ENCODE assay signal across 8 cellular contexts in the genomic region with DNA sequence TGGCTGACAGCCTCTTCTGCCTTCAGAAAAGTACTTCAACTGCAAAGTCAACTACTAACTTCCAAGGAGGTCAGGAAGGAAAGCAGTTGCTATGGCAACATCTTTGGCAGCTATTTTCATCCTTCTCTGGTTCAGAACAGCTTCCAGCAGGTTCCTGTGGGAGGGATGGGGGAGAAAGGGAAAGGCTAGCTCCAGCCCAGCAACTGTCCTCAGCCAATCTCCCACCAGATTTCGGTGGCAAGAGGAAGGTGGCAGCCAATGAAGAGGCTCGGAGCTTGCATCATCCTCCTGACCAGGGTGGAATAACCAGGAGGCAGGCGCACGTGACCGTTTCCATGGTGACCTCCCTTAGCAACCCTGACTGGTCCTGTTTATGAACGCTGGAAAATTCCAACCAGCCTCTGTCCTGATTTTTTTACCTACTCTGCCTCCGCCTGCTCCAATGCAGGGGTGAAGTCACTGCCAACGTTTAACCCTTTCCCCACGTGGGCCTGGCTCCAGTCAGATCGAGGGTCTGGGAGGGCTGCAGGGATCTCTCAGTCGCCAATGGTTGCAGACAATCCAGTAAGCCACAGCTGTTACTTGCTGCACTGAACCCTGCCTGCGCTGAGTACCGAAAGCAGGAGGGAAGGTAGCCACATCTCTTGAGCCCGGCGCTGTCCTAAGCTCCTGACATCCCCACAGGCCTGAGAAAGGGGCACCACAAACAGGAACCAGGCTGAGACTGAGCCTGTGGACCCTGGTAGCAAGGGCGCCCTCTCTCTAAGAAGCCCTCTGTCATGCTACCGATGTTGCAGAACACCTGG. TPM values are rescaled to one million over a fixed set of nuclear protein-coding genes. Genes with fewer than 3 reads are reported as not detected.
DNase-seq lines count a peak whose midpoint lies in the region; ATAC-seq and TF ChIP-seq lines count a peak whose summit lies in the region.

No MANE protein-coding gene starts in this region.

- H3K36me3 Mint-ChIP-seq in CD8-positive, alpha-beta T cell: no peaks in the 10 kb centered on the region

- H3K4me1 Mint-ChIP-seq in CD8-positive, alpha-beta T cell (ENCODE audit: low read depth): peaks cover 19% of the 10 kb centered on the region

- DNase-seq in CD8-positive, alpha-beta T cell: no peak
- DNase-seq in NCI-H1105 treated with DMSO at 0.1 percent for 48 hours (lab: John Stamatoyannopoulos, UW): peak; percentile 99
- DNase-seq in SK-MEL-5 (ENCODE audit: low read depth, low spot score): peak; percentile 97
- peak; percentile 100 for DNase-seq in dermis microvascular lymphatic vessel endothelial cell (ENCODE audit: low read depth in 2 of 2)
- DNase-seq in left colon: peak; percentile 93 to 99
- peak; percentile 93 for DNase-seq in spleen

- intact Hi-C loops in CD8-positive, alpha-beta T cell (cut with DNase I, micrococcal nuclease): no loop called here
- intact Hi-C loops in left colon (cut with DNase I, micrococcal nuclease): no loop called here
- intact Hi-C loops in spleen (cut with DNase I; ENCODE audit: low total_unique reads): no loop called here

- H3K4me1 ChIP-seq in CD8-positive, alpha-beta T cell (ENCODE audit: insufficient read depth, low read length): peaks cover 17% of the 10 kb centered on the region
- peaks cover 36 to 75% (median 59%) of the 10 kb centered on the region in 6 donors for H3K4me1 ChIP-seq in spleen

- H3K36me3 ChIP-seq in CD8-positive, alpha-beta T cell (ENCODE audit: insufficient read depth, low read length): no peaks in the 10 kb centered on the region
- no peaks in the 10 kb centered on the region for H3K36me3 ChIP-seq in spleen

- no peak overlapping the region for H3K27ac ChIP-seq in CD8-positive, alpha-beta T cell (ENCODE audit: low read depth, low read length)
- peak overlapping the region; percentile 60 to 100 (median 98) for H3K27ac ChIP-seq in spleen

- H3K9me3 ChIP-seq in CD8-positive, alpha-beta T cell (ENCODE audit: low read length): no peaks in the 10 kb centered on the region
- H3K9me3 ChIP-seq in spleen: no peaks in the 10 kb centered on the region

- CTCF ChIA-PET in CD8-positive, alpha-beta T cell (lab: Charles Lee): interaction anchor here (0.7 to 5.1 kb wide), 7 partner anchors 11 to 214 kb away, joined by 3 to 30 read pairs (median 4); partner anchors contain the start of genes EHBP1L1 and MALAT1

- POLR2A ChIA-PET in CD8-positive, alpha-beta T cell (lab: Charles Lee): interaction anchor here (0.9 to 6.0 kb wide), 7 partner anchors 10 to 67 kb away, joined by 3 to 162 read pairs (median 4); partner anchors contain the start of gene MALAT1

- ATAC-seq in CD8-positive, alpha-beta T cell: peak; percentile 41
- ATAC-seq in GM21447 (IDR thresholded peaks at IDR 0.05; ENCODE audit: unreplicated experiment) (peak; percentile 41), left colon (peak; percentile 58), HG03457 (IDR thresholded peaks at IDR 0.05; ENCODE audit: unreplicated experiment) (no peak)

- 16 to 23% (median 16%) methylated on average over 15 to 17 of the region's 17 CpGs for WGBS in spleen, 5 donors

- TF ChIP-seq CTCF in CD8-positive, alpha-beta T cell (IDR thresholded peaks at IDR 0.05): no peak
- TF ChIP-seq CTCF in spleen (IDR thresholded peaks at IDR 0.05 in 8 of 11, conservative IDR thresholded peaks at IDR 0.05 in 3 of 11): no peak

- no peaks in the 10 kb centered on the region for H3K9me3 Mint-ChIP-seq in CD8-positive, alpha-beta T cell

- in situ Hi-C loops in SK-MEL-5 (cut with HindIII; ENCODE audit: low pct_unique_long_range_greater_than_20kb, low sequenced_read_pairs): no loop called here

- peak overlapping the region; percentile 7 for H3K27ac Mint-ChIP-seq in CD8-positive, alpha-beta T cell

- H3K4me3 Mint-ChIP-seq in CD8-positive, alpha-beta T cell: peak overlapping the region; percentile 42

- no peaks in the 10 kb centered on the region for H3K27me3 Mint-ChIP-seq in CD8-positive, alpha-beta T cell (ENCODE audit: low read depth)

- TF ChIP-seq POLR2A in spleen (IDR thresholded peaks at IDR 0.05): no peak

- no peak overlapping the region for H3K4me3 ChIP-seq in CD8-positive, alpha-beta T cell (ENCODE audit: low read depth, low read length)
- H3K4me3 ChIP-seq in spleen: peak overlapping the region in 1 of 8 donors; percentile 46

- H3K27me3 ChIP-seq in CD8-positive, alpha-beta T cell (ENCODE audit: insufficient read depth, low read length): no peaks in the 10 kb centered on the region
- H3K27me3 ChIP-seq in spleen (replicated peaks in 1 of 7): no peaks in the 10 kb centered on the region

RNA-seq across cellular contexts. Expression of gene MALAT1, which starts 11.2 kb away (rescaled TPM):
- over 10,000 TPM; 25,886 to 26,729 TPM for total RNA-seq in CD8-positive, alpha-beta T cell
- 1,469 and 1,846 TPM in 2 replicates for total RNA-seq in SK-MEL-5 (2014; rRNA removed; shearing (Covaris generic))
- 14.9 and 24.6 TPM in 2 replicates for polyA plus RNA-seq in SK-MEL-5 (2015; cell fraction: cytosol; rRNA removed)
- polyA plus RNA-seq in SK-MEL-5 (2015; cell fraction: nucleus; rRNA removed): 1,901 and 1,945 TPM in 2 replicates
- total RNA-seq in dermis microvascular lymphatic vessel endothelial cell: 1,844 and 2,565 TPM in 2 replicates
- total RNA-seq in left colon: 1,000 to 10,000 TPM; 7,483 to 9,013 TPM
- total RNA-seq in spleen: over 10,000 TPM; 10,088 to 24,490 (median 13,598) TPM
- 100 to 1,000 TPM; 111 to 793 (median 171) TPM for polyA plus RNA-seq in spleen

RNA-seq across cellular contexts. Expression of gene SCYL1, which starts 37.2 kb away (rescaled TPM):
- 10 to 100 TPM; 55.8 to 60.4 TPM for total RNA-seq in CD8-positive, alpha-beta T cell
- 57.8 and 64.9 TPM in 2 replicates for total RNA-seq in SK-MEL-5 (2014; rRNA removed; shearing (Covaris generic))
- 86.7 and 89.1 TPM in 2 replicates for polyA plus RNA-seq in SK-MEL-5 (2015; cell fraction: cytosol; rRNA removed)
- polyA plus RNA-seq in SK-MEL-5 (2015; cell fraction: nucleus; rRNA removed): 80.9 and 96.5 TPM in 2 replicates
- total RNA-seq in dermis microvascular lymphatic vessel endothelial cell (41.8 and 55.9 TPM in 2 replicates), left colon (10 to 100 TPM; 58.4 to 70.8 TPM), spleen (100 to 1,000 TPM in 2 of 7 donors, 10 to 100 TPM in 5; 64.7 to 125 (median 77.4) TPM)
- 10 to 100 TPM; 52.4 to 70.6 (median 60.7) TPM for polyA plus RNA-seq in spleen

Comparison
In these comparisons a context has a peak if more than half of its experiments do, and no peak if none do; other contexts are left out.
1. DNase-seq: peak in NCI-H1105 treated with DMSO at 0.1 percent for 48 hours (single experiment), SK-MEL-5 (single experiment), dermis microvascular lymphatic vessel endothelial cell (2 of 2), left colon (2 of 2) and spleen (single experiment); none in CD8-positive, alpha-beta T cell (0 of 7).